17 cellular contexts compared by ENCODE assay signal in genomic region chr5:180286-180918, GRCh38. TPM values are rescaled to one million over a fixed set of nuclear protein-coding genes. Genes with fewer than 3 reads are reported as not detected.
"Had no signal": no experiment of that assay in that cellular context is flagged by ENCODE, and none has a peak within 500 bp of the region (broad histone marks: within the 10 kb centered on the region; RNA-seq: fewer than 3 reads in every experiment).

No MANE protein-coding gene starts in this region.

- H3K4me1 ChIP-seq: pancreas, tibial artery, uterus had no signal

- H3K27me3 ChIP-seq: pancreas, uterus had no signal

- H3K9me3 Mint-ChIP-seq: activated naive CD4-positive, alpha-beta T cell treated with anti-CD3 and anti-CD28 coated beads for 36 hours; activated naive CD8-positive, alpha-beta T cell treated with anti-CD3 and anti-CD28 coated beads, Interleukin-2, amount 50 U/mL, for 24 hours; activated T-helper 17 cell treated with anti-CD3 and anti-CD28 coated beads, Interleukin-2, amount 50 U/mL, for 72 hours; stimulated activated naive B cell treated with anti-CD40 and anti-IgM and Interleukin-4, amounts not matched to agents 10 μg/mL and 1 μg/mL and 100 μg/mL, for 72 hours had no signal

- H3K27ac ChIP-seq: pancreas, tibial artery, uterus had no signal

- H3K4me1 Mint-ChIP-seq: activated naive CD8-positive, alpha-beta T cell treated with anti-CD3 and anti-CD28 coated beads, Interleukin-2, amount 50 U/mL, for 24 hours; activated T-helper 17 cell treated with anti-CD3 and anti-CD28 coated beads, Interleukin-2, amount 50 U/mL, for 72 hours; stimulated activated naive B cell treated with anti-CD40 and anti-IgM and Interleukin-4, amounts not matched to agents 10 μg/mL and 1 μg/mL and 100 μg/mL, for 72 hours had no signal

- H3K4me3 ChIP-seq: pancreas, tibial artery, uterus had no signal

- H3K36me3 Mint-ChIP-seq: stimulated activated naive B cell treated with anti-CD40 and anti-IgM and Interleukin-4, amounts not matched to agents 10 μg/mL and 1 μg/mL and 100 μg/mL, for 72 hours had no signal

- H3K9me3 ChIP-seq: pancreas, tibial artery, uterus had no signal

- DNase-seq: activated CD4-positive, alpha-beta T cell treated with anti-CD3 and anti-CD28 coated beads, Interleukin-2, amount 50 U/mL, for 48 hours; activated CD4-positive, CD25-positive, alpha-beta regulatory T cell treated with anti-CD3 and anti-CD28 coated beads, Interleukin-2, amount 50 U/mL, for 72 hours; activated naive CD4-positive, alpha-beta T cell treated with anti-CD3 and anti-CD28 coated beads for 36 hours; activated naive CD8-positive, alpha-beta T cell treated with anti-CD3 and anti-CD28 coated beads, Interleukin-2, amount 50 U/mL, for 24 hours; stimulated activated CD4-positive, alpha-beta T cell treated with anti-CD3 and anti-CD28 coated beads, Interleukin-2, amount 100 ng/mL, for 48 hours; stimulated activated naive B cell treated with anti-CD40 and anti-IgM and Interleukin-4, amounts not matched to agents 10 μg/mL and 1 μg/mL and 100 μg/mL, for 72 hours; tibial artery; uterus had no signal

- ATAC-seq: activated naive CD8-positive, alpha-beta T cell treated with anti-CD3 and anti-CD28 coated beads, Interleukin-2, amount 50 U/mL, for 24 hours; activated T-helper 17 cell treated with anti-CD3 and anti-CD28 coated beads, Interleukin-2, amount 50 U/mL, for 72 hours; pancreas; stimulated activated naive B cell treated with anti-CD40 and anti-IgM and Interleukin-4, amounts not matched to agents 10 μg/mL and 1 μg/mL and 100 μg/mL, for 72 hours had no signal

- H3K4me3 Mint-ChIP-seq: activated naive CD4-positive, alpha-beta T cell treated with anti-CD3 and anti-CD28 coated beads for 36 hours; activated naive CD8-positive, alpha-beta T cell treated with anti-CD3 and anti-CD28 coated beads, Interleukin-2, amount 50 U/mL, for 24 hours; activated T-helper 17 cell treated with anti-CD3 and anti-CD28 coated beads, Interleukin-2, amount 50 U/mL, for 72 hours; stimulated activated naive B cell treated with anti-CD40 and anti-IgM and Interleukin-4, amounts not matched to agents 10 μg/mL and 1 μg/mL and 100 μg/mL, for 72 hours had no signal

- H3K27ac Mint-ChIP-seq: activated naive CD4-positive, alpha-beta T cell treated with anti-CD3 and anti-CD28 coated beads for 36 hours; activated naive CD8-positive, alpha-beta T cell treated with anti-CD3 and anti-CD28 coated beads, Interleukin-2, amount 50 U/mL, for 24 hours; activated T-helper 17 cell treated with anti-CD3 and anti-CD28 coated beads, Interleukin-2, amount 50 U/mL, for 72 hours; stimulated activated naive B cell treated with anti-CD40 and anti-IgM and Interleukin-4, amounts not matched to agents 10 μg/mL and 1 μg/mL and 100 μg/mL, for 72 hours had no signal

- H3K36me3 ChIP-seq: pancreas, tibial artery, uterus had no signal

RNA-seq across cellular contexts. Expression of gene LRRC14B, which starts 10.9 kb away (rescaled TPM):
- total RNA-seq: activated naive CD4-positive, alpha-beta T cell treated with anti-CD3 and anti-CD28 coated beads for 36 hours; activated T-helper 17 cell treated with anti-CD3 and anti-CD28 coated beads, Interleukin-2, amount 50 U/mL, for 72 hours; aorta; dermis microvascular lymphatic vessel endothelial cell; epithelial cell of proximal tubule; lower leg skin; mesenteric fat pad; pancreas; uterus had no signal
- polyA plus RNA-seq: aorta, keratinocyte, neural cell, pancreas had no signal
